ENCODE assay signal across 11 cellular contexts in the genomic region with DNA sequence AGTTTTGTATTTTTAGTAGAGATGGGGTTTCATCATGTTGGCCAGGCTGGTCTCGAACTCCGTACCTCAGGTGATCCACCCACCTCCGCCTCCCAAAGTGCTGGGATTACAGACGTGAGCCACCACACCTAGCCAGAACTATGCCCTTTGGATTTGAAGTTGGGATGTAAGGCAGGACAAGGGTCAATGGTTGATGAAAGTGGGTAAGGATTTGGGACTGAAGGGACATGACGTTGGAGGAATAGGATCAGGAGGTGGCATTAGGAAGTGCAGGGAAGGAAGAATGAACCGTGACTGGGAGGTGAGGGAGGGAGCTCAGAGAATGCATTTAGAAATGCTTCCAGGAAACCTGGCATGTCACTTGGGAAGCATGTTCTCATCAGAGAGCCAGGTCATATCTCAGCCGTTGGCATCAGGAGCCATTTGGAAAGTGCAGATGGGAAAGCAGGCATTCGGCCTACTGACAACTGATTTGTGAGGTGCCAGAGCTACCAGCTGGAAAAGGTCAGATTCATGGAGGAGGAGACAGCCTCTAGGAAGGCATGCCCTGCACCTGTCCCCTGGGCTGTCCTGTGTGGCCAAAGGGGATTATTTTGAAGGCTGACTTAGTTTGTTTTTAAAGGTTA. TPM values are rescaled to one million over a fixed set of nuclear protein-coding genes. Genes with fewer than 3 reads are reported as not detected.
DNase-seq lines count a peak whose midpoint lies in the region; ATAC-seq and TF ChIP-seq lines count a peak whose summit lies in the region.
"Had no signal": no experiment of that assay in that cellular context is flagged by ENCODE, and none has a peak within 500 bp of the region (broad histone marks: within the 10 kb centered on the region; RNA-seq: fewer than 3 reads in every experiment).

No MANE protein-coding gene starts in this region.

- TF ChIP-seq CTCF in thoracic aorta (IDR thresholded peaks at IDR 0.05): no peak

- ATAC-seq in activated naive CD8-positive, alpha-beta T cell treated with anti-CD3 and anti-CD28 coated beads, Interleukin-2, amount 10 ng/mL, durations not matched to agents 7 days and 5 days (ENCODE audit: low read depth): no peak
- ATAC-seq in left lobe of liver: peak; percentile 45
- ATAC-seq in thoracic aorta (ENCODE audit: insufficient number of reproducible peaks, low FRiP score, low read depth): no peak

- H3K4me3 Mint-ChIP-seq in activated naive CD4-positive, alpha-beta T cell treated with anti-CD3 and anti-CD28 coated beads, Interleukin-2, amount 10 ng/mL, durations not matched to agents 7 days and 5 days: peak overlapping the region; percentile 44
- peak overlapping the region; percentile 38 for H3K4me3 Mint-ChIP-seq in activated naive CD8-positive, alpha-beta T cell treated with anti-CD3 and anti-CD28 coated beads, Interleukin-2, amount 10 ng/mL, durations not matched to agents 7 days and 5 days

- peaks cover 43% of the 10 kb centered on the region for H3K36me3 Mint-ChIP-seq in activated naive CD4-positive, alpha-beta T cell treated with anti-CD3 and anti-CD28 coated beads, Interleukin-2, amount 10 ng/mL, durations not matched to agents 7 days and 5 days
- peaks cover 16% of the 10 kb centered on the region for H3K36me3 Mint-ChIP-seq in activated naive CD8-positive, alpha-beta T cell treated with anti-CD3 and anti-CD28 coated beads, Interleukin-2, amount 10 ng/mL, durations not matched to agents 7 days and 5 days

- H3K36me3 ChIP-seq in thoracic aorta: no peaks in the 10 kb centered on the region

- H3K4me1 ChIP-seq in thoracic aorta (ENCODE audit: control insufficient read depth in 1 of 2, low read depth in 2 of 2): peaks cover 14 to 50% of the 10 kb centered on the region in 2 donors

- POLR2A ChIA-PET in activated naive CD8-positive, alpha-beta T cell treated with anti-CD3 and anti-CD28 coated beads, Interleukin-2, amount 10 ng/mL, durations not matched to agents 7 days and 5 days (lab: Charles Lee): no interaction called here

- H3K9me3 ChIP-seq in thoracic aorta: no peaks in the 10 kb centered on the region

- H3K27me3 Mint-ChIP-seq in activated naive CD4-positive, alpha-beta T cell treated with anti-CD3 and anti-CD28 coated beads, Interleukin-2, amount 10 ng/mL, durations not matched to agents 7 days and 5 days: no peaks in the 10 kb centered on the region
- peaks cover 1% of the 10 kb centered on the region for H3K27me3 Mint-ChIP-seq in activated naive CD8-positive, alpha-beta T cell treated with anti-CD3 and anti-CD28 coated beads, Interleukin-2, amount 10 ng/mL, durations not matched to agents 7 days and 5 days

- H3K4me3 ChIP-seq in thoracic aorta: peak overlapping the region; percentile 12

- H3K27me3 ChIP-seq in thoracic aorta (replicated peaks; ENCODE audit: insufficient read depth): no peaks in the 10 kb centered on the region

- DNase-seq in activated naive CD4-positive, alpha-beta T cell treated with anti-CD3 and anti-CD28 coated beads, Interleukin-2, amount 10 ng/mL, durations not matched to agents 7 days and 5 days: no peak
- no peak for DNase-seq in activated naive CD4-positive, alpha-beta T cell treated with Interleukin-2 at 50 U/mL for 16 hours
- DNase-seq in activated naive CD8-positive, alpha-beta T cell treated with anti-CD3 and anti-CD28 coated beads, Interleukin-2, amount 10 ng/mL, durations not matched to agents 7 days and 5 days: no peak
- peak; percentile 67 for DNase-seq in left lobe of liver (ENCODE audit: low spot score)
- DNase-seq in thoracic aorta (ENCODE audit: low spot score): no peak
- no peak for DNase-seq in globus pallidus (ENCODE audit: low spot score)
- DNase-seq in NCI-H2171 (lab: John Stamatoyannopoulos, UW): no peak
- no peak for DNase-seq in A172 (ENCODE audit: low spot score)
- DNase-seq: activated T-cell treated with anti-CD3 and anti-CD28 coated beads, Interleukin-2, amount 50 U/mL, for 24 hours; Kasumi-1 had no signal

- no peaks in the 10 kb centered on the region for H3K9me3 Mint-ChIP-seq in activated naive CD4-positive, alpha-beta T cell treated with anti-CD3 and anti-CD28 coated beads, Interleukin-2, amount 10 ng/mL, durations not matched to agents 7 days and 5 days
- no peaks in the 10 kb centered on the region for H3K9me3 Mint-ChIP-seq in activated naive CD8-positive, alpha-beta T cell treated with anti-CD3 and anti-CD28 coated beads, Interleukin-2, amount 10 ng/mL, durations not matched to agents 7 days and 5 days

- H3K27ac Mint-ChIP-seq in activated naive CD4-positive, alpha-beta T cell treated with anti-CD3 and anti-CD28 coated beads, Interleukin-2, amount 10 ng/mL, durations not matched to agents 7 days and 5 days: peak overlapping the region; percentile 99
- H3K27ac Mint-ChIP-seq in activated naive CD8-positive, alpha-beta T cell treated with anti-CD3 and anti-CD28 coated beads, Interleukin-2, amount 10 ng/mL, durations not matched to agents 7 days and 5 days: peak overlapping the region; percentile 70

- CTCF ChIA-PET in activated naive CD4-positive, alpha-beta T cell treated with anti-CD3 and anti-CD28 coated beads, Interleukin-2, amount 10 ng/mL, durations not matched to agents 7 days and 5 days (lab: Charles Lee): interaction anchor here (0.7 to 1.2 kb wide), 4 partner anchors 62 to 469 kb away, joined by 3 to 4 read pairs (median 3); no protein-coding TSS in a partner anchor

- H3K4me1 Mint-ChIP-seq in activated naive CD4-positive, alpha-beta T cell treated with anti-CD3 and anti-CD28 coated beads, Interleukin-2, amount 10 ng/mL, durations not matched to agents 7 days and 5 days: peaks cover 50% of the 10 kb centered on the region
- peaks cover 27% of the 10 kb centered on the region for H3K4me1 Mint-ChIP-seq in activated naive CD8-positive, alpha-beta T cell treated with anti-CD3 and anti-CD28 coated beads, Interleukin-2, amount 10 ng/mL, durations not matched to agents 7 days and 5 days

- H3K27ac ChIP-seq in thoracic aorta: peak overlapping the region; percentile 4 to 97
- H3K27ac ChIP-seq: epithelial cell of prostate had no signal

RNA-seq across cellular contexts. Expression of a gene that starts 2.2 kb away (rescaled TPM):
- 10 to 100 TPM; 11.3 to 11.5 TPM for total RNA-seq in activated naive CD8-positive, alpha-beta T cell treated with anti-CD3 and anti-CD28 coated beads, Interleukin-2, amount 10 ng/mL, durations not matched to agents 7 days and 5 days
- 27.0 TPM for total RNA-seq in left lobe of liver
- 10 to 100 TPM; 33.0 to 57.9 TPM for total RNA-seq in thoracic aorta
- total RNA-seq in A172 (2014; rRNA removed; shearing (Covaris generic)): 28.8 and 39.0 TPM in 2 replicates
